Comparison of ENCODE assay signal across 9 cellular contexts in genomic region chr11:59555601-59556114, GRCh38. TPM values are rescaled to one million over a fixed set of nuclear protein-coding genes. Genes with fewer than 3 reads are reported as not detected.
DNase-seq lines count a peak whose midpoint lies in the region; ATAC-seq and TF ChIP-seq lines count a peak whose summit lies in the region.
"Had no signal": no experiment of that assay in that cellular context is flagged by ENCODE, and none has a peak within 500 bp of the region (broad histone marks: within the 10 kb centered on the region; RNA-seq: fewer than 3 reads in every experiment).

No MANE protein-coding gene starts in this region.

- H4K20me1 ChIP-seq in KMS-11 (ENCODE audit: insufficient read depth) = no peaks in the 10 kb centered on the region

- POLR2A ChIA-PET in naive thymus-derived CD4-positive, alpha-beta T cell (lab: Charles Lee) = interaction anchor here (1.7 to 2.9 kb wide), 3 partner anchors 11 to 60 kb away, joined by 5 to 20 read pairs (median 15); partner anchors contain the start of gene OSBP

- ATAC-seq in naive thymus-derived CD4-positive, alpha-beta T cell = no peak
- ATAC-seq in GM18498 (IDR thresholded peaks at IDR 0.05; ENCODE audit: unreplicated experiment) = no peak
- ATAC-seq in HG02763 (IDR thresholded peaks at IDR 0.05; ENCODE audit: unreplicated experiment) = no peak

- H3K9ac ChIP-seq in KMS-11 = peak overlapping the region; percentile 53; the same call in 1 of the 2 replicates

- H3K27ac ChIP-seq in KMS-11 (peak overlapping the region; percentile 13; the same call in 1 of the 2 replicates), caudate nucleus (ENCODE audit: low read depth, low read length) (peak overlapping the region; percentile 21)
- no peak overlapping the region for H3K27ac ChIP-seq in naive thymus-derived CD4-positive, alpha-beta T cell (ENCODE audit: low read depth, low read length)

- no peaks in the 10 kb centered on the region for H3K9me3 ChIP-seq in BE2C
- no peaks in the 10 kb centered on the region for H3K9me3 ChIP-seq in naive thymus-derived CD4-positive, alpha-beta T cell (ENCODE audit: control insufficient read depth in 2 of 3, low read length in 3 of 3)

- H3K27me3 Mint-ChIP-seq in naive thymus-derived CD4-positive, alpha-beta T cell = peaks cover 0 to 44% (median 3%) of the 10 kb centered on the region in 5 donors

- peak overlapping the region; percentile 63 to 91 (median 76) for H3K4me3 Mint-ChIP-seq in naive thymus-derived CD4-positive, alpha-beta T cell

- H3K4me1 ChIP-seq in BE2C = no peaks in the 10 kb centered on the region
- peaks cover 24% of the 10 kb centered on the region for H3K4me1 ChIP-seq in KMS-11 (ENCODE audit: low read depth, poor library complexity, severe bottlenecking)
- peaks cover 21 to 22% of the 10 kb centered on the region in 2 donors for H3K4me1 ChIP-seq in naive thymus-derived CD4-positive, alpha-beta T cell (ENCODE audit: control insufficient read depth in 2 of 2, insufficient read depth in 2 of 2, low read length in 2 of 2)

- peak overlapping the region; percentile 70 for H2AFZ ChIP-seq in KMS-11 (ENCODE audit: low read depth)

- no peaks in the 10 kb centered on the region for H3K79me2 ChIP-seq in KMS-11 (ENCODE audit: insufficient read depth, low read depth)

- H3K36me3 ChIP-seq in BE2C (no peaks in the 10 kb centered on the region), KMS-11 (ENCODE audit: insufficient read depth) (no peaks in the 10 kb centered on the region)
- peaks cover 0 to 4% (median 0%) of the 10 kb centered on the region in 3 experiments for H3K36me3 ChIP-seq in naive thymus-derived CD4-positive, alpha-beta T cell (ENCODE audit: control insufficient read depth in 2 of 3, insufficient read depth in 3 of 3, low read length in 3 of 3)

- H3K27ac Mint-ChIP-seq in naive thymus-derived CD4-positive, alpha-beta T cell = peak overlapping the region; percentile 24 to 87 (median 78)

- intact Hi-C loops in naive thymus-derived CD4-positive, alpha-beta T cell (cut with micrococcal nuclease) = loop anchor here in 1 of 2 donors (10.0 kb wide), 1 partner anchor 381 kb away; the partner anchor contains the start of gene DTX4
- intact Hi-C loops in posterior cingulate gyrus (cut with DNase I) = loop anchor here (10.0 kb wide), 1 partner anchor 199 kb away; the partner anchor contains the start of gene STX3

- TF ChIP-seq CTCF in BE2C (IDR thresholded peaks at IDR 0.05; ENCODE audit: low read depth, low read length) (no peak), KMS-11 (conservative IDR thresholded peaks at IDR 0.05; ENCODE audit: low read depth, low read length) (no peak)

- H3K9me3 Mint-ChIP-seq in naive thymus-derived CD4-positive, alpha-beta T cell = peaks cover 0 to 16% (median 0%) of the 10 kb centered on the region in 11 donors

- DNase-seq in BE2C (no peak), caudate nucleus (lab: John Stamatoyannopoulos, UW) (peak in 2 of 61 donors; percentile 23 to 42), NCI-H1092 (lab: John Stamatoyannopoulos, UW) (no peak), posterior cingulate gyrus (no peak)
- DNase-seq in naive thymus-derived CD4-positive, alpha-beta T cell = no peak

- peak overlapping the region; percentile 82 for H3K4me2 ChIP-seq in KMS-11

- H3K27me3 ChIP-seq in BE2C (no peaks in the 10 kb centered on the region), KMS-11 (ENCODE audit: insufficient read depth, low read depth) (no peaks in the 10 kb centered on the region)
- no peaks in the 10 kb centered on the region for H3K27me3 ChIP-seq in naive thymus-derived CD4-positive, alpha-beta T cell (ENCODE audit: control insufficient read depth in 2 of 2, insufficient read depth in 2 of 2, low read length in 2 of 2)

- CTCF ChIA-PET in naive thymus-derived CD4-positive, alpha-beta T cell (lab: Charles Lee) = interaction anchor here (1.1 kb wide), 1 partner anchor 10 kb away, joined by 4 read pairs; no protein-coding TSS in a partner anchor

- peaks cover 26 to 64% (median 58%) of the 10 kb centered on the region in 7 donors for H3K4me1 Mint-ChIP-seq in naive thymus-derived CD4-positive, alpha-beta T cell

- peaks cover 0 to 11% (median 0%) of the 10 kb centered on the region in 5 donors for H3K36me3 Mint-ChIP-seq in naive thymus-derived CD4-positive, alpha-beta T cell

- H3K4me3 ChIP-seq in BE2C (ENCODE audit: low read depth, low read length) (peak overlapping the region; percentile 86), KMS-11 (IDR thresholded peaks at IDR 0.05; ENCODE audit: insufficient read depth, low read depth, low read length) (no peak overlapping the region)
- peak overlapping the region; percentile 39 for H3K4me3 ChIP-seq in naive thymus-derived CD4-positive, alpha-beta T cell (ENCODE audit: low read length)

RNA-seq across cellular contexts. Expression of gene OR4D9, which starts 44.3 kb away (rescaled TPM):
- 0.08 TPM for polyA plus RNA-seq in BE2C (2012; ENCODE audit: insufficient read depth, insufficient read length, low read depth)
- total RNA-seq in naive thymus-derived CD4-positive, alpha-beta T cell = not detected
- not detected for polyA plus RNA-seq in naive thymus-derived CD4-positive, alpha-beta T cell
- polyA plus RNA-seq: small intestine had no signal

RNA-seq across cellular contexts. Expression of gene OR4D11, which starts 52.3 kb away (rescaled TPM):
- polyA plus RNA-seq in BE2C (2012; ENCODE audit: insufficient read depth, insufficient read length, low read depth) = not detected
- not detected for total RNA-seq in naive thymus-derived CD4-positive, alpha-beta T cell
- not detected for polyA plus RNA-seq in naive thymus-derived CD4-positive, alpha-beta T cell
- polyA plus RNA-seq: small intestine had no signal

RNA-seq across cellular contexts. Expression of gene OSBP, which starts 59.9 kb away (rescaled TPM):
- polyA plus RNA-seq in BE2C (2012; ENCODE audit: insufficient read depth, insufficient read length, low read depth) = 17.5 TPM
- 10 to 100 TPM; 39.8 to 57.6 (median 52.4) TPM for total RNA-seq in naive thymus-derived CD4-positive, alpha-beta T cell
- polyA plus RNA-seq in naive thymus-derived CD4-positive, alpha-beta T cell = 10 to 100 TPM; 21.0 to 34.5 TPM
